ENCODE assay signal across 10 cellular contexts in the genomic region with DNA sequence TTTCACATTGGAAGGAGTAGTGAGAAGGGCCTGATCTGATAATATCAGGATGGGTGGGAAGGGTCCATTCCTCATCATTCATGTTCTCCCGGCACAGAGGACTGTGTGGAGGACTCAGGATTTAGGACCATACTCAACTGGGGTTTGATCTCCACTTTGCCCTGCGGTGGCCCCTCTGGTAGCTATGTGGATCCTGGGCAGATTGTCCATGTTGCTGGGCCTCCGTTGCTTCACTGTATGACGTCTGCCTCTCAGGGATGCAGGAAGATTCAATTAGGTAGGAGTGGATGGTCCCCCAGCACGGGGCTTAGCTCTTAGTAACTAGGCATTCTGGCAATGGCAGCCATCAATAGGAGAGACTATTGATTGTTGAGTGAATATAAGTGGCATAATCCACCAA. TPM values are rescaled to one million over a fixed set of nuclear protein-coding genes. Genes with fewer than 3 reads are reported as not detected.
A peak's percentile ranks its signal among the peaks of the same experiment; 100 is the strongest.
DNase-seq lines count a peak whose midpoint lies in the region; ATAC-seq, FAIRE-seq and TF ChIP-seq lines count a peak whose summit lies in the region.
"Had no signal": no experiment of that assay in that cellular context is flagged by ENCODE, and none has a peak within 500 bp of the region (broad histone marks: within the 10 kb centered on the region; RNA-seq: fewer than 3 reads in every experiment).

No MANE protein-coding gene starts in this region.

- H3K9me3 ChIP-seq in small intestine (ENCODE audit: control insufficient read depth, low read depth) = no peaks in the 10 kb centered on the region

- ATAC-seq in T-cell (replicated peaks in 1 of 4) = no peak
- no peak for ATAC-seq in HG03108 (IDR thresholded peaks at IDR 0.05; ENCODE audit: unreplicated experiment)

- H3K36me3 Mint-ChIP-seq in T-cell (peaks cover 15% of the 10 kb centered on the region), glutamatergic neuron (ENCODE audit: unreplicated experiment) (no peaks in the 10 kb centered on the region)

- H3K27ac Mint-ChIP-seq in T-cell = peak overlapping the region; percentile 44 to 78
- H3K27ac Mint-ChIP-seq in glutamatergic neuron (ENCODE audit: unreplicated experiment) = peak overlapping the region; percentile 82

- DNase-seq in NCI-H1417 (lab: John Stamatoyannopoulos, UW) (peak in 2 of 3 experiments; percentile 59 to 79), NCI-H1417 treated with DMSO at 0.1 percent for 48 hours (lab: John Stamatoyannopoulos, UW) (no peak), T-cell (no peak), glutamatergic neuron (peak; percentile 33), small intestine (no peak), GM13977 (ENCODE audit: low spot score) (no peak)
- no peak for DNase-seq in activated naive CD4-positive, alpha-beta T cell treated with Interleukin-2 at 50 U/mL for 16 hours
- DNase-seq: RPMI8226 had no signal

- peaks cover 0 to 9% of the 10 kb centered on the region in 2 donors for H3K4me1 ChIP-seq in small intestine (ENCODE audit: control insufficient read depth in 2 of 2, insufficient read depth in 1 of 2, low read depth in 1 of 2, low read length in 1 of 2)

- no peak for TF ChIP-seq CTCF in glutamatergic neuron (IDR thresholded peaks at IDR 0.05; ENCODE audit: partially characterized antibody, unreplicated experiment)
- TF ChIP-seq CTCF in GM13977 (IDR thresholded peaks at IDR 0.05; ENCODE audit: extremely low read depth, insufficient read depth, missing control alignments) = no peak

- POLR2A ChIA-PET in T-cell (lab: Charles Lee) = no interaction called here

- no peaks in the 10 kb centered on the region for H3K27me3 ChIP-seq in small intestine (ENCODE audit: control insufficient read depth in 2 of 2, insufficient read depth in 2 of 2, low read length in 2 of 2)

- no peak for FAIRE-seq in small intestine (lab: Jason Lieb, UNC)
- FAIRE-seq: A204.1 had no signal

- H3K4me1 Mint-ChIP-seq in T-cell (peaks cover 30 to 38% (median 36%) of the 10 kb centered on the region in 3 donors), glutamatergic neuron (ENCODE audit: low read depth, unreplicated experiment) (peaks cover 9% of the 10 kb centered on the region)

- CTCF ChIA-PET in T-cell (lab: Charles Lee) = interaction anchor here in 1 of 2 donors (1.1 kb wide), 1 partner anchor 39 kb away, joined by 3 read pairs; no protein-coding TSS in a partner anchor

- 18 to 34% (median 29%) methylated on average over 5 of the region's 5 CpGs for WGBS in small intestine, 3 donors

- peak overlapping the region; percentile 96 to 98 for H3K27ac ChIP-seq in small intestine (ENCODE audit: low read depth in 1 of 2, low read length in 1 of 2)

- peaks cover 8 to 16% of the 10 kb centered on the region in 2 donors for H3K36me3 ChIP-seq in small intestine (ENCODE audit: control insufficient read depth in 2 of 2, insufficient read depth in 2 of 2, low read length in 2 of 2)

- H3K4me3 ChIP-seq in small intestine (ENCODE audit: low read depth in 1 of 2, low read length in 2 of 2) = peak overlapping the region; percentile 90 to 100

- H3K9me3 Mint-ChIP-seq in T-cell (no peaks in the 10 kb centered on the region), glutamatergic neuron (ENCODE audit: unreplicated experiment) (peaks cover 3% of the 10 kb centered on the region)

- peak overlapping the region; percentile 28 to 78 (median 31) for H3K4me3 Mint-ChIP-seq in T-cell
- peak overlapping the region; percentile 92 for H3K4me3 Mint-ChIP-seq in glutamatergic neuron (ENCODE audit: unreplicated experiment)

- in situ Hi-C loops in GM13977 (cut with MboI; ENCODE audit: low pct_unique_long_range_greater_than_20kb, low sequenced_read_pairs, unreplicated experiment) = no loop called here

- H3K27me3 Mint-ChIP-seq in T-cell (no peaks in the 10 kb centered on the region), glutamatergic neuron (ENCODE audit: unreplicated experiment) (peaks cover 9% of the 10 kb centered on the region)

RNA-seq across cellular contexts. Expression of gene ETS2, which starts 2.3 kb away (rescaled TPM):
- total RNA-seq in T-cell (10 to 100 TPM; 12.3 to 17.3 (median 16.5) TPM), glutamatergic neuron (ENCODE audit: unreplicated experiment) (16.2 TPM)
- 100 to 1,000 TPM; 129 to 137 (median 133) TPM for polyA plus RNA-seq in small intestine

Comparison
In these comparisons a context has a peak if more than half of its experiments do, and no peak if none do; other contexts are left out.
1. DNase-seq: peak in NCI-H1417 (2 of 3) and glutamatergic neuron (single experiment); none in NCI-H1417 treated with DMSO at 0.1 percent for 48 hours (single experiment), T-cell (0 of 34), small intestine (single experiment), activated naive CD4-positive, alpha-beta T cell treated with Interleukin-2 at 50 U/mL for 16 hours (single experiment) and GM13977 (single experiment).